In genomic region chr12:69154585-69155363, GRCh38 we compare ENCODE assay signal across 8 cellular contexts.
DNase-seq lines count a peak whose midpoint lies in the region; ATAC-seq and TF ChIP-seq lines count a peak whose summit lies in the region.

No MANE protein-coding gene starts in this region.

- H3K4me3 ChIP-seq in cardiac fibroblast (replicated peaks in 1 of 2; ENCODE audit: low read depth in 2 of 2, low read length in 2 of 2): no peak overlapping the region

- intact Hi-C loops in left colon (cut with DNase I, micrococcal nuclease): loop anchor here in 1 of 2 donors (10.0 kb wide), 1 partner anchor 100 kb away; no protein-coding TSS in a partner anchor

- peak; percentile 62 for DNase-seq in ELF-1 (ENCODE audit: low read depth, low spot score)
- DNase-seq in NCI-H2227 treated with DMSO at 0.1 percent for 48 hours (lab: John Stamatoyannopoulos, UW): peak; percentile 20
- peak; percentile 48 to 74 (median 56) for DNase-seq in activated CD4-positive, CD25-positive, alpha-beta regulatory T cell (lab: John Stamatoyannopoulos, UW)
- peak; percentile 69 to 75 for DNase-seq in cardiac fibroblast (ENCODE audit: low read depth in 2 of 2)
- peak; percentile 54 to 87 for DNase-seq in left colon
- peak; percentile 48 to 60 (median 59) for DNase-seq in stimulated activated CD4-positive, alpha-beta T cell treated with anti-CD3 and anti-CD28 coated beads, TNF-alpha, amount 100 ng/mL, for 1 hour (ENCODE audit: low read depth in 3 of 3, low spot score in 1 of 3)

- peak; percentile 46 for ATAC-seq in HG02642 (IDR thresholded peaks at IDR 0.05; ENCODE audit: poor library complexity, unreplicated experiment)
- ATAC-seq in left colon: no peak
- no peak for ATAC-seq in HG02571 (IDR thresholded peaks at IDR 0.05; ENCODE audit: unreplicated experiment)

- peak; percentile 94 for TF ChIP-seq CTCF in cardiac fibroblast (IDR thresholded peaks at IDR 0.05; ENCODE audit: low read depth, low read length)

Comparison
In these comparisons a context has a peak if more than half of its experiments do, and no peak if none do; other contexts are left out.
1. DNase-seq: peak in every context shown above with its lines; median percentile 72 in cardiac fibroblast; 70 in left colon; 62 in ELF-1; 59 in stimulated activated CD4-positive, alpha-beta T cell treated with anti-CD3 and anti-CD28 coated beads, TNF-alpha, amount 100 ng/mL, for 1 hour; 56 in activated CD4-positive, CD25-positive, alpha-beta regulatory T cell; 20 in NCI-H2227 treated with DMSO at 0.1 percent for 48 hours.